ENCODE assay signal across 24 cellular contexts in genomic region chr20:20371133-20371532, GRCh38. TPM values are rescaled to one million over a fixed set of nuclear protein-coding genes. Genes with fewer than 3 reads are reported as not detected.
DNase-seq lines count a peak whose midpoint lies in the region; ATAC-seq and TF ChIP-seq lines count a peak whose summit lies in the region.
"Had no signal": no experiment of that assay in that cellular context is flagged by ENCODE, and none has a peak within 500 bp of the region (broad histone marks: within the 10 kb centered on the region; RNA-seq: fewer than 3 reads in every experiment).

No MANE protein-coding gene starts in this region.

- H3K9ac ChIP-seq in HUES64 (ENCODE audit: low read depth, low read length) (0 out of 2 replicates have a peak overlapping the region, but pooled peaks have one; percentile 19), iPS-20b (ENCODE audit: low read depth, low read length) (no peak overlapping the region)
- H3K9ac ChIP-seq: GM23248, KMS-11 had no signal

- H3K4me3 ChIP-seq in HUES64 (ENCODE audit: low read length): peak overlapping the region; percentile 21
- H3K4me3 ChIP-seq in iPS-20b (ENCODE audit: low read length): peak overlapping the region; percentile 29
- no peak overlapping the region for H3K4me3 ChIP-seq in heart right ventricle
- H3K4me3 ChIP-seq: GM23248, heart left ventricle had no signal

- POLR2A ChIA-PET in activated CD4-positive, alpha-beta T cell treated with anti-CD3 and anti-CD28 coated beads for 36 hours (lab: Charles Lee): no interaction called here

- H3K36me3 Mint-ChIP-seq in activated CD4-positive, alpha-beta T cell treated with anti-CD3 and anti-CD28 coated beads for 36 hours (ENCODE audit: low read depth): peaks cover 5% of the 10 kb centered on the region

- no peaks in the 10 kb centered on the region for H3K9me3 Mint-ChIP-seq in activated CD4-positive, alpha-beta T cell treated with anti-CD3 and anti-CD28 coated beads for 36 hours (ENCODE audit: low read depth)
- H3K9me3 Mint-ChIP-seq: CD4-positive, alpha-beta T cell had no signal

- peaks cover 99% of the 10 kb centered on the region for H3K27me3 ChIP-seq in HUES64 (ENCODE audit: insufficient read depth, low read length)
- H3K27me3 ChIP-seq in iPS-20b (ENCODE audit: insufficient read depth, low read length): peaks cover 97% of the 10 kb centered on the region
- peaks cover 29 to 98% (median 91%) of the 10 kb centered on the region in 7 donors for H3K27me3 ChIP-seq in heart right ventricle

- no peak for DNase-seq in activated CD4-positive, alpha-beta T cell treated with anti-CD3 and anti-CD28 coated beads for 36 hours
- DNase-seq in activated CD4-positive, alpha-beta T cell treated with anti-CD3 and anti-CD28 coated beads for 48 hours: no peak
- DNase-seq in NCI-H748 treated with DMSO at 0.1 percent for 48 hours (lab: John Stamatoyannopoulos, UW) (peak; percentile 45), KG1 (lab: John Stamatoyannopoulos, UW) (no peak), heart right ventricle (no peak), T-helper 2 cell (no peak)
- DNase-seq: activated CD8-positive, alpha-beta T cell treated with anti-CD3 and anti-CD28 coated beads, Interleukin-2, amount 10 ng/mL, durations not matched to agents 7 days and 5 days; activated effector memory CD4-positive, alpha-beta T cell treated with Interleukin-2 at 50 U/mL for 16 hours; CD4-positive, alpha-beta T cell; effector CD8-positive, alpha-beta T cell; GM23248; heart left ventricle; islet precursor cell; PC-3; SIG-M5; stimulated activated CD4-positive, alpha-beta T cell treated with anti-CD3 and anti-CD28 coated beads, Interleukin-4, amount 100 ng/mL, for 24 hours; T-helper 1 cell had no signal

- WGBS in HUES64: 17% methylated on average over 6 of the region's 6 CpGs
- WGBS in heart right ventricle, 2 donors: 12% methylated on average over 6 of the region's 6 CpGs

- H3K4me3 Mint-ChIP-seq in activated CD4-positive, alpha-beta T cell treated with anti-CD3 and anti-CD28 coated beads for 36 hours: peak overlapping the region; percentile 77
- H3K4me3 Mint-ChIP-seq: activated CD8-positive, alpha-beta T cell treated with anti-CD3 and anti-CD28 coated beads, Interleukin-2, amount 10 ng/mL, durations not matched to agents 7 days and 5 days; CD4-positive, alpha-beta T cell had no signal

- CTCF ChIA-PET in activated CD4-positive, alpha-beta T cell treated with anti-CD3 and anti-CD28 coated beads for 36 hours (lab: Charles Lee): interaction anchor here (0.7 to 2.1 kb wide), 7 partner anchors 10 to 421 kb away, joined by 3 to 10 read pairs (median 3); no protein-coding TSS in a partner anchor

- peaks cover 50% of the 10 kb centered on the region for H3K27me3 Mint-ChIP-seq in activated CD4-positive, alpha-beta T cell treated with anti-CD3 and anti-CD28 coated beads for 36 hours

- peaks cover 17% of the 10 kb centered on the region for H3K4me1 Mint-ChIP-seq in activated CD4-positive, alpha-beta T cell treated with anti-CD3 and anti-CD28 coated beads for 36 hours

- H3K9me3 ChIP-seq in HUES64 (ENCODE audit: insufficient read depth, low read depth, low read length): no peaks in the 10 kb centered on the region
- no peaks in the 10 kb centered on the region for H3K9me3 ChIP-seq in iPS-20b (ENCODE audit: insufficient read depth, low read depth, low read length)
- no peaks in the 10 kb centered on the region for H3K9me3 ChIP-seq in heart right ventricle
- H3K9me3 ChIP-seq: heart left ventricle had no signal

- H3K4me1 ChIP-seq in HUES64 (ENCODE audit: insufficient read depth, low read length) (peaks cover 36% of the 10 kb centered on the region), iPS-20b (ENCODE audit: insufficient read depth, low read length) (peaks cover 22% of the 10 kb centered on the region), heart right ventricle (peaks cover 3 to 22% (median 12%) of the 10 kb centered on the region in 9 donors)

- intact Hi-C loops in activated CD4-positive, alpha-beta T cell treated with anti-CD3 and anti-CD28 coated beads for 36 hours (cut with DNase I, micrococcal nuclease): no loop called here
- intact Hi-C loops in heart right ventricle (cut with DNase I): no loop called here

- no peaks in the 10 kb centered on the region for H3K36me3 ChIP-seq in HUES64 (ENCODE audit: insufficient read depth, low read length)
- no peaks in the 10 kb centered on the region for H3K36me3 ChIP-seq in iPS-20b (ENCODE audit: insufficient read depth, low read depth, low read length)
- no peaks in the 10 kb centered on the region for H3K36me3 ChIP-seq in heart right ventricle
- H3K36me3 ChIP-seq: heart left ventricle had no signal

- no peak for TF ChIP-seq CTCF in heart right ventricle (IDR thresholded peaks at IDR 0.05)

- no peak for ATAC-seq in activated CD4-positive, alpha-beta T cell treated with anti-CD3 and anti-CD28 coated beads for 36 hours
- ATAC-seq in heart right ventricle: no peak
- ATAC-seq: activated CD8-positive, alpha-beta T cell treated with anti-CD3 and anti-CD28 coated beads, Interleukin-2, amount 10 ng/mL, durations not matched to agents 7 days and 5 days; heart left ventricle; PC-3 had no signal

- H3K27ac Mint-ChIP-seq in activated CD4-positive, alpha-beta T cell treated with anti-CD3 and anti-CD28 coated beads for 36 hours: no peak overlapping the region
- H3K27ac Mint-ChIP-seq: activated CD8-positive, alpha-beta T cell treated with anti-CD3 and anti-CD28 coated beads, Interleukin-2, amount 10 ng/mL, durations not matched to agents 7 days and 5 days; CD4-positive, alpha-beta T cell had no signal

- H3K27ac ChIP-seq in HUES64 (ENCODE audit: low read depth, low read length) (peak overlapping the region; percentile 78), iPS-20b (ENCODE audit: low read length) (no peak overlapping the region), heart right ventricle (no peak overlapping the region)
- H3K27ac ChIP-seq: GM23248, heart left ventricle, KMS-11 had no signal

RNA-seq across cellular contexts. Expression of gene INSM1, which starts 3.2 kb away (rescaled TPM):
- total RNA-seq in activated CD4-positive, alpha-beta T cell treated with anti-CD3 and anti-CD28 coated beads for 36 hours: 1 to 10 TPM; 6.1 to 6.8 TPM
- polyA plus RNA-seq in HUES64 (2013, experiment 1 of 2): 0.90 TPM
- 2.0 TPM for polyA plus RNA-seq in HUES64 (2013, experiment 2 of 2)
- total RNA-seq in heart right ventricle: under 1 TPM in 1 of 10 donors, not detected in 9; 0.09 TPM
- polyA plus RNA-seq in heart right ventricle: under 1 TPM; 0.01 to 0.07 TPM
- total RNA-seq: activated CD8-positive, alpha-beta T cell treated with anti-CD3 and anti-CD28 coated beads, Interleukin-2, amount 10 ng/mL, durations not matched to agents 7 days and 5 days; CD4-positive, alpha-beta T cell; Daoy; GM23248; lung microvascular endothelial cell; NCI-H460; skeletal muscle tissue had no signal
- polyA plus RNA-seq: GM23248, heart left ventricle had no signal

Comparison
In these comparisons a context has a peak if more than half of its experiments do, and no peak if none do; other contexts are left out.
1. H3K4me3 ChIP-seq: peak in HUES64 (single experiment) and iPS-20b (single experiment); none in heart right ventricle (0 of 10).
2. RNA of gene INSM1, which starts 3.2 kb away (total RNA-seq): 6.1 to 6.8 TPM in activated CD4-positive, alpha-beta T cell treated with anti-CD3 and anti-CD28 coated beads for 36 hours; 0.09 TPM in heart right ventricle; every median in the first group is over 4 times any median in the second.